Comparison of ENCODE assay signal across 8 cellular contexts in the genomic region with DNA sequence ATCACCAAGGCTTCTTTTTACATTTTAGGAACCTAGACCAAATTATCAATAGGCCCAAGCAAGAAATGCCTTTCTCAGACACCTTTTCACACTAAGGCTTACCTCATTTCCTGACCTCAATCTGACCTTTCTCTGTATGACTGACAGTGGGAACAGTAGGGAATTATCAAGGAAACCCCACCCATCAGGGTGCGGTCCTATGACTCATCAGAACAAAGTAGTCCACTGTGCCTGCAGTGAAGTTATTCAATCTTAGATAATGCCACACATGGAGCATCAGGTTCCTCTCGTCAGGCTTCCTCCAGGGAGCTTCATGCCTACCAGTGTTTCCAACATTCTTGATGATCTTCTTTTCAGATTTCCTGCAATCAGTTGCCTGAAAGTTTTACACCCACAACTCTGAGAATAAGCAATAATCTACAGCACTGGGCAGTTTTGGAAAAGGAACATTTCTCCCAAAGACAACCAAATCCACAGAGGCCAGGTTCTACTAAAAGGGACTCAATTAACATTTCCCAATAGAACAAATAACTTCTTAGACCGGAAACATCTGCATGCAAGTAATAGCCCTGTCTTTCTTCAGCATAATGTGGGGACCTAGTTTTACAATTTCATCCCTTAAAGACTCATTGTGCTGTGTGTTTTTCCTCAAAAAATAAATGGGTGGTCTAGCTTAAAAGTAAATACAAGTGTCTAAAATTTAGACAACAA. TPM values are rescaled to one million over a fixed set of nuclear protein-coding genes. Genes with fewer than 3 reads are reported as not detected.
DNase-seq lines count a peak whose midpoint lies in the region; ATAC-seq and TF ChIP-seq lines count a peak whose summit lies in the region.

No MANE protein-coding gene starts in this region.

- H2AK5ac ChIP-seq in neuronal stem cell (ENCODE audit: low read depth, low read length) (no peak overlapping the region), trophoblast cell (ENCODE audit: low read length) (no peak overlapping the region)

- H2BK5ac ChIP-seq in neuronal stem cell (ENCODE audit: low read length) (no peak overlapping the region), trophoblast cell (ENCODE audit: low read depth, low read length, poor library complexity) (no peak overlapping the region)

- H3K9ac ChIP-seq in neuronal stem cell (ENCODE audit: low read depth, low read length, poor library complexity) (no peak overlapping the region), trophoblast cell (ENCODE audit: low read length) (no peak overlapping the region)

- peaks cover 0 to 2% of the 10 kb centered on the region in 2 donors for H3K9me3 ChIP-seq in neuronal stem cell (replicated peaks in 1 of 2; ENCODE audit: control insufficient read depth in 2 of 2, insufficient read depth in 1 of 2, low read depth in 1 of 2, low read length in 2 of 2)
- H3K9me3 ChIP-seq in trophoblast cell (ENCODE audit: insufficient read depth, low read depth, low read length), result no peaks in the 10 kb centered on the region
- H3K9me3 ChIP-seq in thyroid gland, result no peaks in the 10 kb centered on the region

- H4K8ac ChIP-seq in neuronal stem cell (ENCODE audit: low read depth, low read length), result no peak overlapping the region
- no peak overlapping the region for H4K8ac ChIP-seq in trophoblast cell (ENCODE audit: low read depth, low read length)

- DNase-seq in GM10266 (ENCODE audit: extremely low spot score) (peak; percentile 36), amniotic epithelial cell (ENCODE audit: low read depth) (peak; percentile 31), neuronal stem cell (ENCODE audit: low spot score) (no peak), trophoblast cell (no peak), thyroid gland (no peak), NCI-H1694 treated with DMSO at 0.1 percent for 48 hours (lab: John Stamatoyannopoulos, UW) (no peak)

- no peak for TF ChIP-seq CTCF in GM10266 (IDR thresholded peaks at IDR 0.05; ENCODE audit: control insufficient read depth, insufficient read depth, low read depth, missing control alignments)
- no peak for TF ChIP-seq CTCF in thyroid gland (IDR thresholded peaks at IDR 0.05)

- no peak overlapping the region for H3K4me3 ChIP-seq in neuronal stem cell (ENCODE audit: low read length in 2 of 2)
- no peak overlapping the region for H3K4me3 ChIP-seq in trophoblast cell (ENCODE audit: low read depth, low read length)
- H3K4me3 ChIP-seq in thyroid gland (replicated peaks in 1 of 3), result no peak overlapping the region

- H3K27me3 ChIP-seq in neuronal stem cell (ENCODE audit: control insufficient read depth in 3 of 3, insufficient read depth in 3 of 3, low read depth in 1 of 3, low read length in 3 of 3), result no peaks in the 10 kb centered on the region
- H3K27me3 ChIP-seq in trophoblast cell (ENCODE audit: insufficient read depth, low read length), result no peaks in the 10 kb centered on the region
- no peaks in the 10 kb centered on the region for H3K27me3 ChIP-seq in thyroid gland

- H3K79me1 ChIP-seq in neuronal stem cell (ENCODE audit: low read depth, low read length), result no peaks in the 10 kb centered on the region
- H3K79me1 ChIP-seq in trophoblast cell (ENCODE audit: low read length), result no peaks in the 10 kb centered on the region

- no peak for TF ChIP-seq POLR2A in thyroid gland (IDR thresholded peaks at IDR 0.05)

- ATAC-seq in GM21360 (IDR thresholded peaks at IDR 0.05; ENCODE audit: unreplicated experiment) (peak; percentile 96), HG03442 (IDR thresholded peaks at IDR 0.05; ENCODE audit: unreplicated experiment) (peak; percentile 95)

- H3K23ac ChIP-seq in neuronal stem cell (ENCODE audit: low read depth, low read length, poor library complexity) (no peak overlapping the region), trophoblast cell (ENCODE audit: low read length) (no peak overlapping the region)

- H3K79me2 ChIP-seq in trophoblast cell (ENCODE audit: control insufficient read depth, insufficient read depth, low read length, poor library complexity), result no peaks in the 10 kb centered on the region

- H3K27ac ChIP-seq in neuronal stem cell (replicated peaks; ENCODE audit: low read length) (no peak overlapping the region), trophoblast cell (ENCODE audit: low read depth, low read length) (no peak overlapping the region), thyroid gland (peak overlapping the region in 1 of 3 donors; percentile 10)

- intact Hi-C loops in thyroid gland (cut with DNase I), result no loop called here

- no peak overlapping the region for H2BK120ac ChIP-seq in neuronal stem cell (ENCODE audit: low read depth, low read length)
- H2BK120ac ChIP-seq in trophoblast cell (ENCODE audit: insufficient read depth, low read length, poor library complexity), result no peak overlapping the region

- H3K14ac ChIP-seq in neuronal stem cell (ENCODE audit: low read length) (no peak overlapping the region), trophoblast cell (ENCODE audit: low read length) (no peak overlapping the region)

- H3K4me1 ChIP-seq in neuronal stem cell (ENCODE audit: control insufficient read depth in 2 of 2, insufficient read depth in 1 of 2, low read depth in 1 of 2, low read length in 2 of 2) (peaks cover 0 to 3% of the 10 kb centered on the region in 2 donors), trophoblast cell (ENCODE audit: control insufficient read depth in 1 of 2, insufficient read depth in 2 of 2, low read length in 2 of 2) (no peaks in the 10 kb centered on the region), thyroid gland (peaks cover 10 to 13% of the 10 kb centered on the region in 2 donors)

- no CpG with 5 or more reads among the region's 3 CpGs for WGBS in neuronal stem cell (ENCODE audit: extremely low coverage in 2 of 2, insufficient read length in 2 of 2, insufficient replicate concordance in 1 of 2), 2 donors
- no CpG with 5 or more reads among the region's 3 CpGs for WGBS in trophoblast cell (ENCODE audit: extremely low coverage, insufficient coverage, insufficient read length)
- 64 to 78% methylated on average over 3 of the region's 3 CpGs for WGBS in thyroid gland, 2 donors

- H2BK12ac ChIP-seq in neuronal stem cell (ENCODE audit: low read length) (no peak overlapping the region), trophoblast cell (ENCODE audit: low read length) (no peak overlapping the region)

- H4K91ac ChIP-seq in neuronal stem cell (ENCODE audit: low read depth, low read length, poor library complexity), result no peak overlapping the region
- no peak overlapping the region for H4K91ac ChIP-seq in trophoblast cell (ENCODE audit: low read depth, low read length)

- H3K36me3 ChIP-seq in neuronal stem cell (replicated peaks in 1 of 2; ENCODE audit: control insufficient read depth in 2 of 2, insufficient read depth in 2 of 2, low read length in 2 of 2) (no peaks in the 10 kb centered on the region), trophoblast cell (ENCODE audit: control insufficient read depth in 1 of 2, insufficient read depth in 2 of 2, low read length in 2 of 2) (no peaks in the 10 kb centered on the region), thyroid gland (no peaks in the 10 kb centered on the region)

- no peak overlapping the region for H3K4me2 ChIP-seq in neuronal stem cell (ENCODE audit: insufficient read depth, low read length, poor library complexity, severe bottlenecking)
- H3K4me2 ChIP-seq in trophoblast cell (ENCODE audit: low read length), result no peak overlapping the region

- H3K18ac ChIP-seq in neuronal stem cell (ENCODE audit: low read length) (no peak overlapping the region), trophoblast cell (ENCODE audit: low read length) (no peak overlapping the region)

- no peak overlapping the region for H4K12ac ChIP-seq in trophoblast cell (ENCODE audit: low read depth, low read length)

- H3K4ac ChIP-seq in neuronal stem cell (ENCODE audit: low read length) (no peak overlapping the region), trophoblast cell (ENCODE audit: low read depth, low read length) (no peak overlapping the region)

- H2BK15ac ChIP-seq in neuronal stem cell (ENCODE audit: low read length), result no peak overlapping the region

- peak overlapping the region; percentile 11 for H2AFZ ChIP-seq in neuronal stem cell (ENCODE audit: low read length)
- no peak overlapping the region for H2AFZ ChIP-seq in trophoblast cell (ENCODE audit: insufficient read depth, low read length, poor library complexity)

RNA-seq across cellular contexts. Expression of gene TMTC2, which starts 35.9 kb away (rescaled TPM):
- polyA plus RNA-seq in neuronal stem cell (2013, experiment 1 of 2), result 15.7 TPM
- 15.6 TPM for polyA plus RNA-seq in neuronal stem cell (2013, experiment 2 of 2)
- polyA plus RNA-seq in trophoblast cell (2013), result 36.7 and 39.0 TPM in 2 replicates
- total RNA-seq in thyroid gland, result 10 to 100 TPM; 18.8 to 30.7 (median 21.0) TPM

Comparison
In these comparisons a context has a peak if more than half of its experiments do, and no peak if none do; other contexts are left out.
1. DNase-seq: peak in GM10266 (single experiment) and amniotic epithelial cell (single experiment); none in neuronal stem cell (single experiment), trophoblast cell (0 of 2), thyroid gland (0 of 2) and NCI-H1694 treated with DMSO at 0.1 percent for 48 hours (single experiment).